ENCODE assay signal across 9 cellular contexts in the genomic region with DNA sequence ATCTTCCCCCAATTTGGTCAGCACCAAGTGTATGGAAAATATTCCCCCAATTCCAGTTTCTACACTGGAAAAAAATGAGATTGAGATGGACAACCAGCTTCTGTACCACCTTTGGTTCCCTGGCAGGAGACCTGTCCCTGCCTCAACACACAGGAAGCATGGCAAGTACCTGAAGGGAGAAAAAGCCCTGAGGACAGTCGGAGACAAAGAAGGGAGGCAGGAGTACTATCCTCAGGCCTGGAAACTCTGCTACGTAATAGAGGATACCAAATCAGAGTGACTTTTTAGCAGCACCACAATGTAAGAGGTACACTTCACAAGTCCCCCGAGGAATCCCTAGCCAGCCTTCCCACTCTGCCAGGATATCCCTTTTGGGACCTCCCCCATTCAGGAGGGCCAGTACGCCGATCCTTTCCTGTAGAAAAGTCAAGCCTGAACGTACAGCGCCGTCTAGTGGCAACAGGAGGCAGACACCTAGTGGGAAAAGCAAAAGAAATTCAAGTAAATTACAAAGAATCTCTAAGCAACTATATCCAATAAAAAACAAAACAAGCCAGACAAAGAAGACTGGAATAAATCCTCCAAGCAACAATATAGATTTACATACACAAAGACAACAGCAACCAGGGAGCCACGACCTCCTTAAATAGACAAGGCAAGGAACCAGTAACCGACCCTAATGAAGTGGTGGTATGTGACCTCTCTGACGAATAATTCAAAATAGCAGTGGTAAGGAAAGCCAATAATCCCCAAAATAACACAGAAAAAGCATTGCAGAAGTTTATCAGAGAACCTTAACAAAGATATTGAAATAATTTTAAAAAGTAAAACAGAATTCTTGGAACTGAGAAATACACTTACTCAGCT.
A peak's percentile ranks its signal among the peaks of the same experiment; 100 is the strongest.
DNase-seq lines count a peak whose midpoint lies in the region; ATAC-seq and TF ChIP-seq lines count a peak whose summit lies in the region.
"Had no signal": no experiment of that assay in that cellular context is flagged by ENCODE, and none has a peak within 500 bp of the region (broad histone marks: within the 10 kb centered on the region; RNA-seq: fewer than 3 reads in every experiment).

No MANE protein-coding gene starts in this region.

- H3K79me2 ChIP-seq in MM.1S (ENCODE audit: low read length): no peaks in the 10 kb centered on the region

- H3K36me3 Mint-ChIP-seq in nephron progenitor cell (ENCODE audit: low read depth): no peaks in the 10 kb centered on the region
- no peaks in the 10 kb centered on the region for H3K36me3 Mint-ChIP-seq in CD8-positive, alpha-beta T cell

- no peaks in the 10 kb centered on the region for H3F3A ChIP-seq in MM.1S (ENCODE audit: insufficient read depth, low read length)

- H2AFZ ChIP-seq in MM.1S (ENCODE audit: low read length): peak overlapping the region; percentile 13

- H3K4me3 Mint-ChIP-seq in nephron progenitor cell: no peak overlapping the region
- H3K4me3 Mint-ChIP-seq in CD8-positive, alpha-beta T cell: no peak overlapping the region

- no peaks in the 10 kb centered on the region for H4K20me1 ChIP-seq in MM.1S (ENCODE audit: insufficient read depth, low read length)

- H3K9ac ChIP-seq in MM.1S (ENCODE audit: low read length): no peak overlapping the region

- CTCF ChIA-PET in GM10248 (lab: Yijun Ruan, JAX): interaction anchor here (0.8 to 2.3 kb wide), 11 partner anchors 10 to 663 kb away, joined by 3 to 11 read pairs (median 3); no protein-coding TSS in a partner anchor
- CTCF ChIA-PET in CD8-positive, alpha-beta T cell (lab: Charles Lee): no interaction called here

- 0 out of 2 replicates have a peak overlapping the region, but pooled peaks have one; percentile 14 for H3K4me2 ChIP-seq in MM.1S (ENCODE audit: low read depth, low read length)

- H3K4me1 ChIP-seq in MM.1S (ENCODE audit: low read length): no peaks in the 10 kb centered on the region
- H3K4me1 ChIP-seq in CD8-positive, alpha-beta T cell (ENCODE audit: insufficient read depth, low read length): no peaks in the 10 kb centered on the region

- H3K27ac Mint-ChIP-seq in nephron progenitor cell: peak overlapping the region; percentile 10
- no peak overlapping the region for H3K27ac Mint-ChIP-seq in CD8-positive, alpha-beta T cell

- peak; percentile 85 for ATAC-seq in GM21529 (IDR thresholded peaks at IDR 0.05; ENCODE audit: unreplicated experiment)
- ATAC-seq in CD8-positive, alpha-beta T cell: no peak

- no peaks in the 10 kb centered on the region for H3K9me2 ChIP-seq in MM.1S (replicated peaks; ENCODE audit: insufficient read depth, low read length)

- peak; percentile 58 for TF ChIP-seq CTCF in GM10248 (IDR thresholded peaks at IDR 0.05; ENCODE audit: control extremely low read depth, extremely low read depth, low read depth, missing control alignments)
- TF ChIP-seq CTCF in MM.1S (IDR thresholded peaks at IDR 0.05; ENCODE audit: low read length): peak; percentile 94
- TF ChIP-seq CTCF in nephron progenitor cell (IDR thresholded peaks at IDR 0.05): peak; percentile 65
- TF ChIP-seq CTCF in CD8-positive, alpha-beta T cell (IDR thresholded peaks at IDR 0.05): no peak

- H3K36me3 ChIP-seq in MM.1S (replicated peaks; ENCODE audit: insufficient read depth, low read length): no peaks in the 10 kb centered on the region
- H3K36me3 ChIP-seq in CD8-positive, alpha-beta T cell (ENCODE audit: insufficient read depth, low read length): no peaks in the 10 kb centered on the region

- POLR2A ChIA-PET in GM10248 (lab: Yijun Ruan, JAX): no interaction called here
- POLR2A ChIA-PET in CD8-positive, alpha-beta T cell (lab: Charles Lee): no interaction called here

- H3K9me3 Mint-ChIP-seq in nephron progenitor cell: peaks cover 9% of the 10 kb centered on the region
- no peaks in the 10 kb centered on the region for H3K9me3 Mint-ChIP-seq in CD8-positive, alpha-beta T cell

- no peaks in the 10 kb centered on the region for H3K27me3 ChIP-seq in MM.1S (replicated peaks; ENCODE audit: insufficient read depth, low read length)
- no peaks in the 10 kb centered on the region for H3K27me3 ChIP-seq in CD8-positive, alpha-beta T cell (ENCODE audit: insufficient read depth, low read length)

- no peaks in the 10 kb centered on the region for H3K9me3 ChIP-seq in MM.1S (replicated peaks; ENCODE audit: insufficient read depth, low read length)
- H3K9me3 ChIP-seq in CD8-positive, alpha-beta T cell (ENCODE audit: low read length): no peaks in the 10 kb centered on the region

- H3K27me3 Mint-ChIP-seq in nephron progenitor cell (ENCODE audit: low read depth, poor library complexity): no peaks in the 10 kb centered on the region
- H3K27me3 Mint-ChIP-seq in CD8-positive, alpha-beta T cell (ENCODE audit: low read depth): peaks cover 4% of the 10 kb centered on the region

- no peak overlapping the region for H3K4me3 ChIP-seq in MM.1S (ENCODE audit: low read length)
- no peak overlapping the region for H3K4me3 ChIP-seq in CD8-positive, alpha-beta T cell (ENCODE audit: low read depth, low read length)
- H3K4me3 ChIP-seq: skin epidermis had no signal

- intact Hi-C loops in CD8-positive, alpha-beta T cell (cut with DNase I, micrococcal nuclease): no loop called here

- DNase-seq in GM10248 (ENCODE audit: extremely low spot score): no peak
- peak; percentile 24 for DNase-seq in MM.1S
- DNase-seq in cerebellar cortex (ENCODE audit: low spot score): peak; percentile 20
- peak; percentile 53 for DNase-seq in nephron progenitor cell
- DNase-seq in effector CD4-positive, alpha-beta T cell: no peak
- DNase-seq in CD8-positive, alpha-beta T cell: no peak
- no peak for DNase-seq in NCI-H2107 treated with DMSO at 0.1 percent for 48 hours (lab: John Stamatoyannopoulos, UW; ENCODE audit: unreplicated experiment)

- H3K27ac ChIP-seq in MM.1S (ENCODE audit: low read length): no peak overlapping the region
- no peak overlapping the region for H3K27ac ChIP-seq in CD8-positive, alpha-beta T cell (ENCODE audit: low read depth, low read length)
- H3K27ac ChIP-seq: skin epidermis had no signal

- no peaks in the 10 kb centered on the region for H3K4me1 Mint-ChIP-seq in nephron progenitor cell
- H3K4me1 Mint-ChIP-seq in CD8-positive, alpha-beta T cell (ENCODE audit: low read depth): no peaks in the 10 kb centered on the region

Comparison
In these comparisons a context has a peak if more than half of its experiments do, and no peak if none do; other contexts are left out.
1. DNase-seq: peak in MM.1S (single experiment), cerebellar cortex (single experiment) and nephron progenitor cell (single experiment); none in GM10248 (single experiment), effector CD4-positive, alpha-beta T cell (single experiment), CD8-positive, alpha-beta T cell (0 of 7) and NCI-H2107 treated with DMSO at 0.1 percent for 48 hours (single experiment).